Comparison of ENCODE assay signal across 8 cellular contexts in genomic region chr3:129001101-129001816, GRCh38. TPM values are rescaled to one million over a fixed set of nuclear protein-coding genes. Genes with fewer than 3 reads are reported as not detected.
A peak's percentile ranks its signal among the peaks of the same experiment; 100 is the strongest.
DNase-seq lines count a peak whose midpoint lies in the region; ATAC-seq and TF ChIP-seq lines count a peak whose summit lies in the region.

TSS of gene EFCC1 (plus strand) at chr3:129001304. CDS start at chr3:129001629, 325 bp downstream.

- no peak for DNase-seq in activated naive CD4-positive, alpha-beta T cell treated with anti-CD3 and anti-CD28 coated beads for 36 hours
- DNase-seq in activated naive CD4-positive, alpha-beta T cell treated with anti-CD3 and anti-CD28 coated beads, Interleukin-2, amount 50 U/mL, for 16 hours, result no peak
- peak in 1 of 2 donors; percentile 37 for DNase-seq in cardiac fibroblast (ENCODE audit: low read depth in 2 of 2)
- DNase-seq in lower lobe of right lung, result peak; percentile 71
- DNase-seq in thyroid gland, result peak; percentile 57 to 61
- no peak for DNase-seq in GM19238 (ENCODE audit: insufficient read length, low spot score)
- DNase-seq in GF-D8 (lab: John Stamatoyannopoulos, UW), result no peak
- no peak for DNase-seq in NCI-H2107 treated with DMSO at 0.1 percent for 48 hours (lab: John Stamatoyannopoulos, UW; ENCODE audit: unreplicated experiment)

- H3K4me3 Mint-ChIP-seq in activated naive CD4-positive, alpha-beta T cell treated with anti-CD3 and anti-CD28 coated beads for 36 hours, result peak within 1 kb of the TSS; percentile 58

- H3K36me3 ChIP-seq in lower lobe of right lung, result no peaks in the 10 kb centered on the region
- no peaks in the 10 kb centered on the region for H3K36me3 ChIP-seq in thyroid gland

- H3K27ac Mint-ChIP-seq in activated naive CD4-positive, alpha-beta T cell treated with anti-CD3 and anti-CD28 coated beads for 36 hours, result no peak within 1 kb of the TSS

- H3K4me3 ChIP-seq in cardiac fibroblast (replicated peaks in 1 of 2; ENCODE audit: low read depth in 2 of 2, low read length in 2 of 2) (peak within 1 kb of the TSS; percentile 26 to 37), lower lobe of right lung (peak within 1 kb of the TSS; percentile 75), thyroid gland (replicated peaks in 1 of 3) (peak within 1 kb of the TSS; percentile 14 to 42 (median 35))

- no peaks in the 10 kb centered on the region for H3K9me3 Mint-ChIP-seq in activated naive CD4-positive, alpha-beta T cell treated with anti-CD3 and anti-CD28 coated beads for 36 hours

- WGBS in thyroid gland, 2 donors, result 1% methylated on average over 19 to 25 of the region's 74 CpGs

- ATAC-seq in lower lobe of right lung, result peak; percentile 69 to 82

- H3K4me1 Mint-ChIP-seq in activated naive CD4-positive, alpha-beta T cell treated with anti-CD3 and anti-CD28 coated beads for 36 hours (ENCODE audit: low read depth), result peaks cover 39% of the 10 kb centered on the region

- no peaks in the 10 kb centered on the region for H3K36me3 Mint-ChIP-seq in activated naive CD4-positive, alpha-beta T cell treated with anti-CD3 and anti-CD28 coated beads for 36 hours (ENCODE audit: low read depth)

- peaks cover 21% of the 10 kb centered on the region for H3K27me3 Mint-ChIP-seq in activated naive CD4-positive, alpha-beta T cell treated with anti-CD3 and anti-CD28 coated beads for 36 hours (ENCODE audit: low read depth)

- CTCF ChIA-PET in activated naive CD4-positive, alpha-beta T cell treated with anti-CD3 and anti-CD28 coated beads for 36 hours (lab: Charles Lee), result interaction anchor here (6.6 to 8.4 kb wide), 2 partner anchors 13 to 31 kb away, joined by 25 to 74 read pairs; no protein-coding TSS in a partner anchor

- intact Hi-C loops in activated naive CD4-positive, alpha-beta T cell treated with anti-CD3 and anti-CD28 coated beads for 36 hours (cut with micrococcal nuclease), result loop anchor here (5.0 kb wide), 1 partner anchor 124 kb away; the partner anchor contains the start of gene ACAD9
- intact Hi-C loops in lower lobe of right lung (cut with DNase I) (no loop called here), thyroid gland (cut with DNase I) (no loop called here)

- peak in 1 of 2 donors; percentile 54 for TF ChIP-seq POLR2A in thyroid gland (IDR thresholded peaks at IDR 0.05)

- H3K27ac ChIP-seq in lower lobe of right lung, result peak within 1 kb of the TSS; percentile 77
- peak within 1 kb of the TSS in 2 of 3 donors; percentile 60 to 85 for H3K27ac ChIP-seq in thyroid gland

- peaks cover 44% of the 10 kb centered on the region for H3K27me3 ChIP-seq in lower lobe of right lung (ENCODE audit: low read depth)
- H3K27me3 ChIP-seq in thyroid gland, result no peaks in the 10 kb centered on the region

- H3K4me1 ChIP-seq in lower lobe of right lung (peaks cover 58% of the 10 kb centered on the region), thyroid gland (peaks cover 16 to 41% of the 10 kb centered on the region in 2 donors)

- no peak for TF ChIP-seq CTCF in cardiac fibroblast (IDR thresholded peaks at IDR 0.05; ENCODE audit: low read depth, low read length)
- TF ChIP-seq CTCF in lower lobe of right lung (IDR thresholded peaks at IDR 0.05), result no peak
- no peak for TF ChIP-seq CTCF in thyroid gland (IDR thresholded peaks at IDR 0.05)

- H3K9me3 ChIP-seq in lower lobe of right lung (no peaks in the 10 kb centered on the region), thyroid gland (no peaks in the 10 kb centered on the region)

RNA-seq across cellular contexts. Expression of gene EFCC1, which starts in this region (rescaled TPM):
- under 1 TPM; 0.10 to 0.20 TPM for total RNA-seq in activated naive CD4-positive, alpha-beta T cell treated with anti-CD3 and anti-CD28 coated beads for 36 hours
- total RNA-seq in lower lobe of right lung, result 12.1 TPM
- total RNA-seq in thyroid gland, result 10 to 100 TPM in 2 of 4 donors, 1 to 10 TPM in 2; 3.6 to 16.8 (median 9.9) TPM

Comparison
In these comparisons a context has a peak if more than half of its experiments do, and no peak if none do; other contexts are left out.
1. DNase-seq: peak in lower lobe of right lung (single experiment) and thyroid gland (2 of 2); none in activated naive CD4-positive, alpha-beta T cell treated with anti-CD3 and anti-CD28 coated beads for 36 hours (single experiment), activated naive CD4-positive, alpha-beta T cell treated with anti-CD3 and anti-CD28 coated beads, Interleukin-2, amount 50 U/mL, for 16 hours (single experiment), GM19238 (single experiment), GF-D8 (single experiment) and NCI-H2107 treated with DMSO at 0.1 percent for 48 hours (single experiment).
2. Peak in every context shown above with its lines, with median percentiles within 50 percentile points of each other: H3K4me3 ChIP-seq.